1 cellular context compared by ENCODE assay signal in the genomic region with DNA sequence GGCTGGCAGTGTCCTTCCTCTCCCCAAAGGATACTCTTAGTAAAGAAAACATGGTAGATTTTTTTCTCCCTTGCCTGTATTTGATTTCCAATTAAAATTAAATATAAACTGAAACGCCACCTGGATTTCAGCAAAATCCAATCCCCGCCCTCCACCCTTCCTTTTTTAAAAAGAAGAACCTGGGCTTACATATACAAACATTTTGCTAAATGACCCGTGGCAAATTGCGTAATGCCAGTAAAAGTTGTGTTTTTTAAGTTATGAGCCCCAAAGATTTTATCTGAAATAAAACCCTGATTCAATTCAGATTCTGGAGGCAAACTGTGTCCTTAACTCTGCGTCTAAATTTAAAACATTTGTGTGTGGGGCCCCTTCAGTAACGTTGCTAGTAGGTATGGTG.
A peak's percentile ranks its signal among the peaks of the same experiment; 100 is the strongest.
TF ChIP-seq lines count a peak whose summit lies in the region.

No MANE protein-coding gene starts in this region.

TF ChIP-seq in IMR-90, 13 proteins besides CTCF, POLR2A, EP300 and RAD21 (continued from another document):
- TF ChIP-seq, protein P1, sequence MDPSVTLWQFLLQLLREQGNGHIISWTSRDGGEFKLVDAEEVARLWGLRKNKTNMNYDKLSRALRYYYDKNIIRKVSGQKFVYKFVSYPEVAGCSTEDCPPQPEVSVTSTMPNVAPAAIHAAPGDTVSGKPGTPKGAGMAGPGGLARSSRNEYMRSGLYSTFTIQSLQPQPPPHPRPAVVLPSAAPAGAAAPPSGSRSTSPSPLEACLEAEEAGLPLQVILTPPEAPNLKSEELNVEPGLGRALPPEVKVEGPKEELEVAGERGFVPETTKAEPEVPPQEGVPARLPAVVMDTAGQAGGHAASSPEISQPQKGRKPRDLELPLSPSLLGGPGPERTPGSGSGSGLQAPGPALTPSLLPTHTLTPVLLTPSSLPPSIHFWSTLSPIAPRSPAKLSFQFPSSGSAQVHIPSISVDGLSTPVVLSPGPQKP (IDR thresholded peaks at IDR 0.05; ENCODE audit: borderline replicate concordance, low read depth, low read length), result no peak
- TF ChIP-seq, protein P2, sequence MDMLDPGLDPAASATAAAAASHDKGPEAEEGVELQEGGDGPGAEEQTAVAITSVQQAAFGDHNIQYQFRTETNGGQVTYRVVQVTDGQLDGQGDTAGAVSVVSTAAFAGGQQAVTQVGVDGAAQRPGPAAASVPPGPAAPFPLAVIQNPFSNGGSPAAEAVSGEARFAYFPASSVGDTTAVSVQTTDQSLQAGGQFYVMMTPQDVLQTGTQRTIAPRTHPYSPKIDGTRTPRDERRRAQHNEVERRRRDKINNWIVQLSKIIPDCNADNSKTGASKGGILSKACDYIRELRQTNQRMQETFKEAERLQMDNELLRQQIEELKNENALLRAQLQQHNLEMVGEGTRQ (IDR thresholded peaks at IDR 0.05; ENCODE audit: low read depth, low read length), result no peak
- TF ChIP-seq CEBPB (IDR thresholded peaks at IDR 0.05; ENCODE audit: low read depth, low read length) (peak; percentile 78), MAZ (IDR thresholded peaks at IDR 0.05; ENCODE audit: borderline replicate concordance, low read depth, low read length) (no peak)
